In genomic region chr1:162197615-162198497, GRCh38 we compare ENCODE assay signal across 17 cellular contexts.
DNase-seq lines count a peak whose midpoint lies in the region; ATAC-seq, FAIRE-seq and TF ChIP-seq lines count a peak whose summit lies in the region.
"Had no signal": no experiment of that assay in that cellular context is flagged by ENCODE, and none has a peak within 500 bp of the region (broad histone marks: within the 10 kb centered on the region; RNA-seq: fewer than 3 reads in every experiment).

No MANE protein-coding gene starts in this region.

- peak overlapping the region; percentile 76 for H3K27ac Mint-ChIP-seq in GM23338
- H3K27ac Mint-ChIP-seq: activated CD8-positive, alpha-beta memory T cell treated with anti-CD3 and anti-CD28 coated beads, Interleukin-2, amount 10 ng/mL, durations not matched to agents 7 days and 5 days; CD14-positive monocyte had no signal

- peaks cover 2% of the 10 kb centered on the region; the same call in 1 of the 3 replicates for H3K36me3 Mint-ChIP-seq in GM23338 (ENCODE audit: low read depth)
- H3K36me3 Mint-ChIP-seq: activated CD8-positive, alpha-beta memory T cell treated with anti-CD3 and anti-CD28 coated beads, Interleukin-2, amount 10 ng/mL, durations not matched to agents 7 days and 5 days; CD14-positive monocyte had no signal

- H4K20me1 ChIP-seq in GM23338 (replicated peaks; ENCODE audit: insufficient read depth): peaks cover 4% of the 10 kb centered on the region; the same call in 1 of the 2 replicates

- H3K9me3 ChIP-seq in pancreas: no peaks in the 10 kb centered on the region
- no peaks in the 10 kb centered on the region for H3K9me3 ChIP-seq in thyroid gland
- H3K9me3 ChIP-seq: neutrophil had no signal

- H3K36me3 ChIP-seq in GM23338 (ENCODE audit: insufficient read depth) (no peaks in the 10 kb centered on the region), pancreas (no peaks in the 10 kb centered on the region), thyroid gland (no peaks in the 10 kb centered on the region)
- H3K36me3 ChIP-seq: neutrophil had no signal

- H3K9me3 Mint-ChIP-seq in GM23338: no peaks in the 10 kb centered on the region; the same call in 2 of the 3 replicates

- peaks cover 3% of the 10 kb centered on the region; the same call in 1 of the 2 replicates for H3K9me2 ChIP-seq in GM23338 (ENCODE audit: insufficient read depth)

- ATAC-seq in GM23338 (peak; percentile 83), esophagus mucosa (peak; percentile 88), pancreas (peak in 3 of 4 donors; percentile 3 to 42 (median 16)), HG03520 (IDR thresholded peaks at IDR 0.05; ENCODE audit: unreplicated experiment) (no peak), GM21423 (IDR thresholded peaks at IDR 0.05; ENCODE audit: unreplicated experiment) (no peak)
- ATAC-seq: activated CD4-positive, CD25-positive, alpha-beta regulatory T cell treated with anti-CD3 and anti-CD28 coated beads, Interleukin-2, amount 50 U/mL, for 24 hours; activated CD8-positive, alpha-beta memory T cell treated with anti-CD3 and anti-CD28 coated beads, Interleukin-2, amount 10 ng/mL, durations not matched to agents 7 days and 5 days had no signal

- H3K4me3 ChIP-seq in GM23338 (peak overlapping the region; percentile 22; the same call in 1 of the 2 replicates), pancreas (no peak overlapping the region), thyroid gland (replicated peaks in 1 of 3) (no peak overlapping the region)
- H3K4me3 ChIP-seq: smooth muscle cell had no signal

- peak in 1 of 2 experiments; percentile 56; a peak in 2 of 4 replicates for TF ChIP-seq CTCF in GM23338 (conservative IDR thresholded peaks at IDR 0.05; ENCODE audit: low read depth in 2 of 2)
- TF ChIP-seq CTCF in pancreas (IDR thresholded peaks at IDR 0.05): peak in 1 of 4 donors; percentile 10
- TF ChIP-seq CTCF in thyroid gland (IDR thresholded peaks at IDR 0.05): no peak

- H3K4me1 ChIP-seq in GM23338 (ENCODE audit: insufficient read depth) (peaks cover 38% of the 10 kb centered on the region), pancreas (peaks cover 11 to 35% (median 33%) of the 10 kb centered on the region in 3 donors), thyroid gland (peaks cover 17 to 20% of the 10 kb centered on the region in 2 donors)

- no peak for FAIRE-seq in pancreas (lab: Jason Lieb, UNC)
- FAIRE-seq: RCC 7860 had no signal

- peak overlapping the region; percentile 53 for H3K27ac ChIP-seq in GM23338 (ENCODE audit: low read depth)
- peak overlapping the region in 1 of 4 donors; percentile 41 for H3K27ac ChIP-seq in pancreas
- no peak overlapping the region for H3K27ac ChIP-seq in thyroid gland
- H3K27ac ChIP-seq: neutrophil had no signal

- TF ChIP-seq POLR2A in thyroid gland (IDR thresholded peaks at IDR 0.05): no peak

- H2AFZ ChIP-seq in GM23338: no peak overlapping the region

- H3K4me2 ChIP-seq in GM23338: peak overlapping the region; percentile 74
- H3K4me2 ChIP-seq: smooth muscle cell had no signal

- peaks cover 5% of the 10 kb centered on the region for H3K27me3 Mint-ChIP-seq in GM23338 (ENCODE audit: insufficient read depth, low read depth, poor library complexity)

- peaks cover 49% of the 10 kb centered on the region for H3K4me1 Mint-ChIP-seq in GM23338
- H3K4me1 Mint-ChIP-seq: activated CD8-positive, alpha-beta memory T cell treated with anti-CD3 and anti-CD28 coated beads, Interleukin-2, amount 10 ng/mL, durations not matched to agents 7 days and 5 days had no signal

- WGBS in pancreas, 2 donors: 84 to 85% methylated on average over 13 of the region's 13 CpGs
- 82 to 92% methylated on average over 12 to 13 of the region's 13 CpGs for WGBS in thyroid gland, 2 donors

- H3K79me2 ChIP-seq in GM23338 (replicated peaks; ENCODE audit: insufficient read depth): peaks cover 70% of the 10 kb centered on the region

- H3K27me3 ChIP-seq in GM23338 (ENCODE audit: insufficient read depth) (no peaks in the 10 kb centered on the region), pancreas (no peaks in the 10 kb centered on the region), thyroid gland (no peaks in the 10 kb centered on the region)
- H3K27me3 ChIP-seq: neutrophil had no signal

- intact Hi-C loops in pancreas (cut with DNase I): no loop called here
- intact Hi-C loops in thyroid gland (cut with DNase I): no loop called here

- H3F3A ChIP-seq in GM23338 (replicated peaks; ENCODE audit: low read depth): peaks cover 9% of the 10 kb centered on the region; the same call in 1 of the 2 replicates

- peak overlapping the region; percentile 32 for H3K4me3 Mint-ChIP-seq in GM23338
- H3K4me3 Mint-ChIP-seq: activated CD8-positive, alpha-beta memory T cell treated with anti-CD3 and anti-CD28 coated beads, Interleukin-2, amount 10 ng/mL, durations not matched to agents 7 days and 5 days; CD14-positive monocyte had no signal

- DNase-seq in GM23338 (ENCODE audit: low spot score): peak; percentile 54
- peak; percentile 63 for DNase-seq in NCI-H69 (lab: John Stamatoyannopoulos, UW)
- DNase-seq in pancreas: peak in 1 of 6 donors; percentile 51
- no peak for DNase-seq in thyroid gland
- DNase-seq: activated CD8-positive, alpha-beta memory T cell treated with anti-CD3 and anti-CD28 coated beads, Interleukin-2, amount 10 ng/mL, durations not matched to agents 7 days and 5 days; activated naive CD4-positive, alpha-beta T cell treated with Interleukin-2 at 50 U/mL for 16 hours; mammary epithelial cell; NCI-H187 treated with DMSO at 0.1 percent for 48 hours; NCI-H524 treated with DMSO at 0.1 percent for 48 hours had no signal

TF ChIP-seq in GM23338, 12 proteins besides CTCF, POLR2A, EP300 and RAD21 (continues in another document):
- no peak for TF ChIP-seq JUNB (IDR thresholded peaks at IDR 0.05; ENCODE audit: unreplicated experiment)
- TF ChIP-seq REST (IDR thresholded peaks at IDR 0.05; ENCODE audit: unreplicated experiment): no peak
- no peak for TF ChIP-seq EZH2phosphoT487 (IDR thresholded peaks at IDR 0.05; ENCODE audit: unreplicated experiment)
- TF ChIP-seq EZH2 (IDR thresholded peaks at IDR 0.05; ENCODE audit: low read depth, unreplicated experiment): no peak

Comparison
In these comparisons a context has a peak if more than half of its experiments do, and no peak if none do; other contexts are left out.
1. ATAC-seq: peak in GM23338 (single experiment), esophagus mucosa (single experiment) and pancreas (3 of 4); none in HG03520 (single experiment) and GM21423 (single experiment).
2. DNase-seq: peak in GM23338 (single experiment) and NCI-H69 (single experiment); none in thyroid gland (0 of 2).